2 cellular contexts compared by ENCODE assay signal in the genomic region with DNA sequence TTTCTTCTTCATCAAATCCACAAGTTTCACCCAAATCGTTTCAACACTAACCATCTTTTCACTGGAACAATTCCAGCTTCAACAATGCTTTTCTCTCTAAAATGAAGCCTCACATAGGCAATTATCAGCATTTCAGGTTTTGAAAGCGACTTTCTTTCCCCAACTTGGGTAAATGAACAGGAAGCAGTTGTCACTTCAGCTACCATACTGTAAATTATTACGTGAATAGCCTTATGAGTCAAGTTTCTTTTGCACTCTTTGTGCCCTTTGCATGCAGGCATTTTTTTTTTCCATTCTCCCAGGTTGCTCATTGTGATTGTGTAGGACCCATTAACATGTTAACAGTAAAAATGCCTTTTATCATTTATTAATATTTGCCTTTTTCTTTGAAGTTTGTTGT.
TF ChIP-seq lines count a peak whose summit lies in the region.

No MANE protein-coding gene starts in this region.

TF ChIP-seq in IMR-90, 13 proteins besides CTCF, POLR2A, EP300 and RAD21:
- TF ChIP-seq RCOR1 (IDR thresholded peaks at IDR 0.05; ENCODE audit: insufficient replicate concordance, low read length) (no peak), RFX5 (IDR thresholded peaks at IDR 0.05; ENCODE audit: low read depth, low read length) (no peak), NFE2L2 (IDR thresholded peaks at IDR 0.05; ENCODE audit: low read depth, low read length) (no peak)

TF ChIP-seq in endothelial cell of umbilical vein, 7 proteins besides CTCF, POLR2A, EP300 and RAD21:
- TF ChIP-seq EZH2 (IDR thresholded peaks at IDR 0.05; ENCODE audit: borderline replicate concordance, low read depth, low read length, severe bottlenecking) (no peak), MYC (IDR thresholded peaks at IDR 0.05; ENCODE audit: low read depth, low read length) (no peak), GATA2 (IDR thresholded peaks at IDR 0.05; ENCODE audit: insufficient read depth, insufficient read length, low read depth, low read length) (no peak), POLR2AphosphoS5 (IDR thresholded peaks at IDR 0.05; ENCODE audit: insufficient read depth, low read depth, low read length) (no peak), JUN (IDR thresholded peaks at IDR 0.05; ENCODE audit: borderline replicate concordance, insufficient read depth, insufficient read length, low read depth) (no peak), FOS (IDR thresholded peaks at IDR 0.05; ENCODE audit: borderline replicate concordance, insufficient read depth, low read length) (no peak)
- TF ChIP-seq, protein P1, sequence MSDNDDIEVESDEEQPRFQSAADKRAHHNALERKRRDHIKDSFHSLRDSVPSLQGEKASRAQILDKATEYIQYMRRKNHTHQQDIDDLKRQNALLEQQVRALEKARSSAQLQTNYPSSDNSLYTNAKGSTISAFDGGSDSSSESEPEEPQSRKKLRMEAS (IDR thresholded peaks at IDR 0.05; ENCODE audit: insufficient read depth, insufficient read length): no peak
